25 cellular contexts compared by ENCODE assay signal in the genomic region with DNA sequence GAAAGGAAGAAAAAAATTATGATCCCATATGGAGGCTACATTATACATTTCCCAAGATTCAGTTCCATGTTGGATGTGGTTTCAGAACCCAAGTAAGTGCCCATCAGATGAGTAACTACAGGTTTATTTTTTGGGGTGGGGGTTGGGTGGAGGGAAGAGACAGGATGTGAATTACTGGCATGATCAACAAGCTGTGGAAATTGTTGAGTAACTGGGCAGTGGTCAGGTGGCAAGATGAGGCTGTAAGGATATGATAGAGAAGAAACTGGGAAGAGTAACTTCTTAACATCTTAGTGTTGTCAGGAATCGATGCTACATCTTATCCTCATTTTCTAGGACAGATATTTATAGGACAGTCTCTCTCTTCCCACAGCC.
"Had no signal": no experiment of that assay in that cellular context is flagged by ENCODE, and none has a peak within 500 bp of the region (broad histone marks: within the 10 kb centered on the region; RNA-seq: fewer than 3 reads in every experiment).

No MANE protein-coding gene starts in this region.

- H3K9me3 ChIP-seq: body of pancreas, left ventricle myocardium inferior, pancreas, thyroid gland had no signal

- H3K4me3 Mint-ChIP-seq: activated CD4-positive, alpha-beta T cell treated with anti-CD3 and anti-CD28 coated beads, Interleukin-2, amount 10 ng/mL, durations not matched to agents 7 days and 5 days; activated CD8-positive, alpha-beta memory T cell treated with anti-CD3 and anti-CD28 coated beads, Interleukin-2, amount 10 ng/mL, durations not matched to agents 7 days and 5 days; activated CD8-positive, alpha-beta T cell treated with anti-CD3 and anti-CD28 coated beads for 36 hours; activated naive CD4-positive, alpha-beta T cell treated with anti-CD3 and anti-CD28 coated beads, Interleukin-2, amount 50 U/mL, for 24 hours; activated T-helper 1 cell treated with anti-CD3 and anti-CD28 coated beads, Interleukin-12 subunit alpha, Interleukin-12 subunit beta, Interleukin-2, Interleukin-4 antibody, amounts not matched to agents 30 ng/mL and 10 ng/mL and 1 ng/mL, durations not matched to agents 14 hours and 24 hours and 36 hours; mesothelial cell of epicardium; naive thymus-derived CD8-positive, alpha-beta T cell; stimulated activated naive CD8-positive, alpha-beta T cell treated with anti-CD3 and anti-CD28 coated beads, Interleukin-15, Interleukin-2, amounts not matched to agents 100 ng/mL and 50 ng/mL, for 24 hours; T-helper 2 cell treated with Interferon-gamma antibody and Interleukin-4, amounts not matched to agents 5 μg/mL and 100 μg/mL, for 36 hours had no signal

- H3K36me3 ChIP-seq: left ventricle myocardium inferior, pancreas, thyroid gland had no signal

- H3K36me3 Mint-ChIP-seq: activated CD8-positive, alpha-beta memory T cell treated with anti-CD3 and anti-CD28 coated beads, Interleukin-2, amount 10 ng/mL, durations not matched to agents 7 days and 5 days; activated naive CD4-positive, alpha-beta T cell treated with anti-CD3 and anti-CD28 coated beads, Interleukin-2, amount 50 U/mL, for 24 hours; mesothelial cell of epicardium; naive thymus-derived CD8-positive, alpha-beta T cell had no signal

- H3K9me3 Mint-ChIP-seq: activated CD4-positive, alpha-beta T cell treated with anti-CD3 and anti-CD28 coated beads, Interleukin-2, amount 10 ng/mL, durations not matched to agents 7 days and 5 days; activated CD8-positive, alpha-beta T cell treated with anti-CD3 and anti-CD28 coated beads for 36 hours; activated naive CD4-positive, alpha-beta T cell treated with anti-CD3 and anti-CD28 coated beads, Interleukin-2, amount 50 U/mL, for 24 hours; activated T-helper 1 cell treated with anti-CD3 and anti-CD28 coated beads, Interleukin-12 subunit alpha, Interleukin-12 subunit beta, Interleukin-2, Interleukin-4 antibody, amounts not matched to agents 30 ng/mL and 10 ng/mL and 1 ng/mL, durations not matched to agents 14 hours and 24 hours and 36 hours; mesothelial cell of epicardium; T-helper 2 cell treated with Interferon-gamma antibody and Interleukin-4, amounts not matched to agents 5 μg/mL and 100 μg/mL, for 36 hours had no signal

- H3K27me3 ChIP-seq: body of pancreas, pancreas, thyroid gland had no signal

- ATAC-seq: activated CD4-positive, CD25-positive, alpha-beta regulatory T cell treated with anti-CD3 and anti-CD28 coated beads, Interleukin-2, amount 50 U/mL, for 24 hours; activated CD8-positive, alpha-beta memory T cell treated with anti-CD3 and anti-CD28 coated beads, Interleukin-2, amount 10 ng/mL, durations not matched to agents 7 days and 5 days; activated CD8-positive, alpha-beta T cell treated with anti-CD3 and anti-CD28 coated beads for 36 hours; body of pancreas; naive thymus-derived CD8-positive, alpha-beta T cell; pancreas; right cardiac atrium had no signal

- H3K4me3 ChIP-seq: body of pancreas, left ventricle myocardium inferior, pancreas, thyroid gland had no signal

- H3K4me1 ChIP-seq: body of pancreas, pancreas, thyroid gland had no signal

- DNase-seq: activated CD4-positive, alpha-beta T cell treated with anti-CD3 and anti-CD28 coated beads, Interleukin-2, amount 10 ng/mL, durations not matched to agents 7 days and 5 days; activated CD8-positive, alpha-beta memory T cell treated with anti-CD3 and anti-CD28 coated beads, Interleukin-2, amount 10 ng/mL, durations not matched to agents 7 days and 5 days; activated CD8-positive, alpha-beta T cell treated with anti-CD3 and anti-CD28 coated beads for 36 hours; activated gamma-delta T cell treated with Interleukin-2 at 50 U/mL for 16 hours; activated T-cell treated with anti-CD3 and anti-CD28 coated beads for 4 hours; anterior cingulate cortex; body of pancreas; dermis blood vessel endothelial cell; effector CD8-positive, alpha-beta T cell; erythroblast; foreskin fibroblast; kidney glomerular epithelial cell; left ventricle myocardium inferior; mammary epithelial cell; naive thymus-derived CD8-positive, alpha-beta T cell; pancreas; right cardiac atrium; stimulated activated CD4-positive, alpha-beta T cell treated with anti-CD3 and anti-CD28 coated beads, Interleukin-4, amount 100 ng/mL, for 4 hours; thyroid gland had no signal

- H3K27ac Mint-ChIP-seq: activated CD4-positive, alpha-beta T cell treated with anti-CD3 and anti-CD28 coated beads, Interleukin-2, amount 10 ng/mL, durations not matched to agents 7 days and 5 days; activated CD8-positive, alpha-beta memory T cell treated with anti-CD3 and anti-CD28 coated beads, Interleukin-2, amount 10 ng/mL, durations not matched to agents 7 days and 5 days; activated CD8-positive, alpha-beta T cell treated with anti-CD3 and anti-CD28 coated beads for 36 hours; activated naive CD4-positive, alpha-beta T cell treated with anti-CD3 and anti-CD28 coated beads, Interleukin-2, amount 50 U/mL, for 24 hours; activated T-helper 1 cell treated with anti-CD3 and anti-CD28 coated beads, Interleukin-12 subunit alpha, Interleukin-12 subunit beta, Interleukin-2, Interleukin-4 antibody, amounts not matched to agents 30 ng/mL and 10 ng/mL and 1 ng/mL, durations not matched to agents 14 hours and 24 hours and 36 hours; mesothelial cell of epicardium; naive thymus-derived CD8-positive, alpha-beta T cell; stimulated activated naive CD8-positive, alpha-beta T cell treated with anti-CD3 and anti-CD28 coated beads, Interleukin-15, Interleukin-2, amounts not matched to agents 100 ng/mL and 50 ng/mL, for 24 hours; T-helper 2 cell treated with Interferon-gamma antibody and Interleukin-4, amounts not matched to agents 5 μg/mL and 100 μg/mL, for 36 hours had no signal

- H3K27ac ChIP-seq: body of pancreas, left ventricle myocardium inferior, pancreas, thyroid gland had no signal

- H3K4me1 Mint-ChIP-seq: activated CD4-positive, alpha-beta T cell treated with anti-CD3 and anti-CD28 coated beads, Interleukin-2, amount 10 ng/mL, durations not matched to agents 7 days and 5 days; activated CD8-positive, alpha-beta memory T cell treated with anti-CD3 and anti-CD28 coated beads, Interleukin-2, amount 10 ng/mL, durations not matched to agents 7 days and 5 days; activated naive CD4-positive, alpha-beta T cell treated with anti-CD3 and anti-CD28 coated beads, Interleukin-2, amount 50 U/mL, for 24 hours had no signal
